In the genomic region with DNA sequence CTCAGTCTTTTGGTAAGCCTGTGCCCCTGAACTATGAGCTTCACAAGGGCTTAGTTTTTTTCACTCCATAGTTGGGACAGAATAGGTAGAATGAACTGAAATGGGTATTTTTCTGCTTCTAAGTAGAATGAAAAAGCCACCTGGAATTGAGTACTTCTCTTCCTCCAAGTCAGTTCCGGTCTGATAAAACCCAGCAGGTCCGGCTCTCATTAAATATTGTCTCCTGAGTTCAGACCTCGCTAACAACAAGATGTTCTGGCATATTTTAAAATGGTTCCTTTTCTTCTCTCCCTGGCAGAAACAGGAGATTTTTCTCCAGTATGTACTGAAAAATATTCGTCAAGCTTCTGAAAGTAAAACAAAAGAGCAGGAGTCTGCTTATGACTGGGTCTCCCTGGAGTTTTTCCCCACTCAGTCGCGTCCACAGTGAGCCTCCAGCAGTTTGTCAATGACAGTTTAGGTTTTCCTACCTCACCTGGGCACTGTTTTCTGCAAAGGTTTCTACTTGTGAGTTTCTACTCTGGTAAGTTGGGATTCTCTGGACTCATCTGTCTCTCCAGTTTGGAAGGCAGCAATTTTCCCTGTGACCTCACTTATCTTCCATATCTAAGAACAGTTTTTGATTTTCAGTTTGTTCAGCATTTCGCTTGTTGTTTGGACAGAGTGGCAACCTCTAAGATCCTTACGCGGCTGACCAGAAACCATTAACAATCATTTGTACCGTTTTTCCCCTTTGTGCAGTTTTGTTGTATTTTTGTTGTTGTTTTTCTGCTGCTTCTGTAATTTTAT, we compare ENCODE assay signal across 26 cellular contexts.
"Had no signal": no experiment of that assay in that cellular context is flagged by ENCODE, and none has a peak within 500 bp of the region (broad histone marks: within the 10 kb centered on the region; RNA-seq: fewer than 3 reads in every experiment).

No MANE protein-coding gene starts in this region.

- H3K4me3 ChIP-seq: adrenal gland, ascending aorta, colonic mucosa, dorsolateral prefrontal cortex, spleen, thoracic aorta, upper lobe of right lung had no signal

- H3K4me1 ChIP-seq: adrenal gland, ascending aorta, colonic mucosa, spleen, upper lobe of right lung had no signal

- H3K27ac ChIP-seq: adrenal gland, ascending aorta, colonic mucosa, dorsolateral prefrontal cortex, neutrophil, spleen, thoracic aorta, upper lobe of right lung had no signal

- H3K27me3 ChIP-seq: adrenal gland, ascending aorta, colonic mucosa, neutrophil, spleen, upper lobe of right lung had no signal

- FAIRE-seq: endothelial cell of umbilical vein, frontal cortex had no signal

- H3K36me3 ChIP-seq: adrenal gland, ascending aorta, colonic mucosa, neutrophil, spleen, thoracic aorta, upper lobe of right lung had no signal

- ATAC-seq: activated T-cell treated with anti-CD3 and anti-CD28 coated beads, Interleukin-2, amount 50 U/mL, for 4 hours; effector memory CD8-positive, alpha-beta T cell; esophagus mucosa; left ventricle myocardium superior; natural killer cell treated with Interleukin-12 subunit alpha and Interleukin-12 subunit beta and Interleukin-15 and Interleukin-18, amount 100 ng/mL, for 72 hours had no signal

- DNase-seq: activated CD8-positive, alpha-beta memory T cell treated with anti-CD3 and anti-CD28 coated beads, Interleukin-2, amount 50 U/mL, for 48 hours; activated naive CD4-positive, alpha-beta T cell; activated T-cell treated with anti-CD3 and anti-CD28 coated beads, Interleukin-2, amount 50 U/mL, for 4 hours; adrenal gland; colonic mucosa; dorsolateral prefrontal cortex; effector memory CD8-positive, alpha-beta T cell; glutamatergic neuron; hippocampal formation; kidney glomerular epithelial cell; left ventricle myocardium superior; mammary epithelial cell; midbrain; spleen; stimulated activated CD4-positive, alpha-beta T cell treated with anti-CD3 and anti-CD28 coated beads, Interleukin-4, amount 100 ng/mL, for 1 hour; stimulated activated naive CD4-positive, alpha-beta T cell; T-helper 1 cell; T-helper 9 cell; upper lobe of right lung had no signal

- H3K9me3 ChIP-seq: ascending aorta, colonic mucosa, neutrophil, thoracic aorta, upper lobe of right lung had no signal
